ENCODE assay signal across 15 cellular contexts in the genomic region with DNA sequence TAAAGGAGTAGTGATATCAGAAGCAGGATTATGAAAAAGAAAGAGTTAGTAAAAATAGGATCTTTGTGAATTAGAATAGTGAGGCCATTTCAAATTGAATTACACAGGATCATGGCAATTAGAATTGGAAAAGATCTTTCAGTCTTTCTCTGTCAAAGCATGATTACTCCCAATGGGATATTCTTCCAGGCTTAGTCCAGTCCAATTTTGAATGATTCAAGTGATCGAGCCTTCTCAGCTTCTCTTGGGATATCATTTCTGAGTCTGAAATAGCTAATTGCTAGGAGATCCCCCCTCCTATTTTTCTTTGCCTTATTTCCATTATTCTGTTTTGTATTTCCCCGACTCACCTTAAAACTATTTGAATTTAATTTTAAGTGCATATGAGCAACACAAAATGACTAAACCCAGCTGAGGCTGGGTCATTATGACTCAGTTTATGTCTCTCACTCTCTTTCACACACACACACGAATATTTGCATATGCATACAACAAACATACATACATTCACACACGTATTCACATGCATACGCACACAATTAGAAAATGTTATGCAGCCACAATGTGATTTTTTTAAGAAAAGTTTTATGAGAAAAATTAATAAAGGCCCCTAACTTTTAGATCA. TPM values are rescaled to one million over a fixed set of nuclear protein-coding genes. Genes with fewer than 3 reads are reported as not detected.
DNase-seq lines count a peak whose midpoint lies in the region; FAIRE-seq and TF ChIP-seq lines count a peak whose summit lies in the region.
"Had no signal": no experiment of that assay in that cellular context is flagged by ENCODE, and none has a peak within 500 bp of the region (broad histone marks: within the 10 kb centered on the region; RNA-seq: fewer than 3 reads in every experiment).

No MANE protein-coding gene starts in this region.

- H2AFZ ChIP-seq in neural progenitor cell (replicated peaks) = no peak overlapping the region

- peaks cover 19% of the 10 kb centered on the region for H3F3A ChIP-seq in neural progenitor cell (ENCODE audit: low read depth)

- TF ChIP-seq CTCF in D721Med (IDR thresholded peaks at IDR 0.05; ENCODE audit: insufficient read depth, missing control alignments) (no peak), dorsolateral prefrontal cortex (IDR thresholded peaks at IDR 0.05 in 54 of 56, conservative IDR thresholded peaks at IDR 0.05 in 2 of 56; ENCODE audit: low read depth in 1 of 56, partially characterized antibody in 56 of 56) (no peak), neural progenitor cell (IDR thresholded peaks at IDR 0.05) (no peak), GM10266 (IDR thresholded peaks at IDR 0.05; ENCODE audit: control insufficient read depth, insufficient read depth, low read depth, missing control alignments) (no peak)

- H3K4me3 ChIP-seq in dorsolateral prefrontal cortex (peak overlapping the region in 46 of 59 donors; percentile 6 to 56 (median 29)), neural progenitor cell (no peak overlapping the region)
- H3K4me3 ChIP-seq: cardiac muscle cell, lung, SJSA1 had no signal

- no peaks in the 10 kb centered on the region for H3K36me3 Mint-ChIP-seq in neural progenitor cell

- no peaks in the 10 kb centered on the region for H4K20me1 ChIP-seq in neural progenitor cell (ENCODE audit: low read depth)

- peaks cover 8% of the 10 kb centered on the region for H3K36me3 ChIP-seq in neural progenitor cell
- H3K36me3 ChIP-seq: cardiac muscle cell, SJSA1 had no signal

- no peaks in the 10 kb centered on the region for H3K9me3 ChIP-seq in neural progenitor cell (ENCODE audit: low read depth)
- H3K9me3 ChIP-seq: SJSA1 had no signal

- peaks cover 20% of the 10 kb centered on the region for H3K4me1 ChIP-seq in neural progenitor cell

- no peaks in the 10 kb centered on the region for H3K27me3 Mint-ChIP-seq in neural progenitor cell (ENCODE audit: insufficient read depth, low read depth)

- peak; percentile 11 for FAIRE-seq in D721Med (lab: Jason Lieb, UNC)

- peak overlapping the region; percentile 1 for H3K4me2 ChIP-seq in neural progenitor cell

- H3K4me3 Mint-ChIP-seq in neural progenitor cell = no peak overlapping the region

- peaks cover 19% of the 10 kb centered on the region for H3K9me3 Mint-ChIP-seq in neural progenitor cell

- H3K27me3 ChIP-seq in dorsolateral prefrontal cortex = peaks cover 0 to 4% (median 0%) of the 10 kb centered on the region in 45 donors
- H3K27me3 ChIP-seq in neural progenitor cell = no peaks in the 10 kb centered on the region
- H3K27me3 ChIP-seq: cardiac muscle cell, SJSA1 had no signal

- no peak overlapping the region for H3K9ac ChIP-seq in neural progenitor cell

- H3K27ac ChIP-seq in dorsolateral prefrontal cortex = no peak overlapping the region
- no peak overlapping the region for H3K27ac ChIP-seq in neural progenitor cell
- H3K27ac ChIP-seq: cardiac muscle cell, SJSA1 had no signal

- DNase-seq in D721Med (ENCODE audit: insufficient read length, low spot score) = no peak
- peak; percentile 59 for DNase-seq in M059J (ENCODE audit: low read depth)
- DNase-seq in dorsolateral prefrontal cortex = no peak
- no peak for DNase-seq in neural progenitor cell (ENCODE audit: low spot score)
- no peak for DNase-seq in 8988T
- DNase-seq in DMS79 treated with DMSO at 0.1 percent for 48 hours (lab: John Stamatoyannopoulos, UW) = no peak
- DNase-seq in GM10266 (ENCODE audit: extremely low spot score) = no peak
- no peak for DNase-seq in KBM-7
- DNase-seq: activated CD4-positive, CD25-positive, alpha-beta regulatory T cell; activated T-cell treated with anti-CD3 and anti-CD28 coated beads, Interleukin-2, amount 50 U/mL, for 1 hour; NCI-H446; trophoblast cell had no signal

- intact Hi-C loops in dorsolateral prefrontal cortex (cut with DNase I) = no loop called here

- no peaks in the 10 kb centered on the region for H3K79me2 ChIP-seq in neural progenitor cell (ENCODE audit: low read depth)

- in situ Hi-C loops in KBM-7 (cut with MboI; ENCODE audit: low pct_unique_long_range_greater_than_20kb, low sequenced_read_pairs) = no loop called here

- H3K27ac Mint-ChIP-seq in neural progenitor cell = no peak overlapping the region

- H3K4me1 Mint-ChIP-seq in neural progenitor cell = peaks cover 12% of the 10 kb centered on the region

RNA-seq across cellular contexts. Expression of a gene that starts 34.8 kb away (rescaled TPM):
- total RNA-seq in M059J (2014; rRNA removed; shearing (Covaris generic)) = 0.25 and 2.5 TPM in 2 replicates
- total RNA-seq in dorsolateral prefrontal cortex (10 to 100 TPM; 29.9 to 90.2 (median 56.1) TPM), neural progenitor cell (ENCODE audit: low replicate concordance) (70.5 and 105 TPM in 2 replicates)
